Comparison of ENCODE assay signal across 8 cellular contexts in genomic region chr19:14089662-14090508, GRCh38. TPM values are rescaled to one million over a fixed set of nuclear protein-coding genes. Genes with fewer than 3 reads are reported as not detected.
DNase-seq lines count a peak whose midpoint lies in the region; ATAC-seq and TF ChIP-seq lines count a peak whose summit lies in the region.

No MANE protein-coding gene starts in this region.

- H3K27me3 ChIP-seq in colonic mucosa, result no peaks in the 10 kb centered on the region

- H3K36me3 ChIP-seq in colonic mucosa, result no peaks in the 10 kb centered on the region

- intact Hi-C loops in colonic mucosa (cut with DNase I), result no loop called here

- peak; percentile 16 for ATAC-seq in left lobe of liver

- no peaks in the 10 kb centered on the region for H3K9me3 ChIP-seq in colonic mucosa

- peak overlapping the region; percentile 3 to 56 for H3K9ac ChIP-seq in colonic mucosa (ENCODE audit: low read depth in 2 of 2, low read length in 2 of 2)

- peak overlapping the region; percentile 60 for H3K27ac ChIP-seq in colonic mucosa

- no peaks in the 10 kb centered on the region for H3K4me1 ChIP-seq in colonic mucosa

- DNase-seq in NCI-H345 (lab: John Stamatoyannopoulos, UW), result peak; percentile 25
- DNase-seq in NCI-H345 treated with DMSO at 0.1 percent for 48 hours (lab: John Stamatoyannopoulos, UW; ENCODE audit: unreplicated experiment), result no peak
- peak; percentile 76 for DNase-seq in HuH-7.5 (ENCODE audit: low spot score)
- no peak for DNase-seq in colonic mucosa
- DNase-seq in left lobe of liver (ENCODE audit: low spot score), result peak; percentile 62
- peak; percentile 64 for DNase-seq in stimulated activated CD8-positive, alpha-beta memory T cell treated with anti-CD3 and anti-CD28 coated beads, Interleukin-4, amount 100 ng/mL, for 48 hours
- no peak for DNase-seq in ureter (ENCODE audit: low spot score)

- peak overlapping the region; percentile 57 for H3K4me3 ChIP-seq in WI38 (ENCODE audit: low read depth, low read length)
- H3K4me3 ChIP-seq in colonic mucosa, result peak overlapping the region; percentile 48

- no peak for TF ChIP-seq CTCF in WI38 (IDR thresholded peaks at IDR 0.05; ENCODE audit: low read depth, low read length)
- no peak for TF ChIP-seq CTCF in colonic mucosa (IDR thresholded peaks at IDR 0.05)

RNA-seq across cellular contexts. Expression of gene SAMD1, which starts 0.7 kb away (rescaled TPM):
- total RNA-seq in colonic mucosa, result 10 to 100 TPM; 52.9 to 91.3 TPM
- 19.1 TPM for total RNA-seq in left lobe of liver
- 24.3 TPM for total RNA-seq in ureter

RNA-seq across cellular contexts. Expression of gene C19orf67, which starts 4.3 kb away (rescaled TPM):
- total RNA-seq in colonic mucosa, result under 1 TPM in 1 of 2 donors, not detected in 1; 0.19 TPM
- total RNA-seq in left lobe of liver, result not detected
- not detected for total RNA-seq in ureter

RNA-seq across cellular contexts. Expression of gene MISP3, which starts 17.3 kb away (rescaled TPM):
- total RNA-seq in colonic mucosa, result 10 to 100 TPM; 32.7 to 50.0 TPM
- 15.2 TPM for total RNA-seq in left lobe of liver
- 4.3 TPM for total RNA-seq in ureter

RNA-seq across cellular contexts. Expression of gene PRKACA, which starts 27.7 kb away (rescaled TPM):
- total RNA-seq in colonic mucosa, result 10 to 100 TPM; 71.0 to 89.3 TPM
- 78.4 TPM for total RNA-seq in left lobe of liver
- 89.3 TPM for total RNA-seq in ureter

RNA-seq across cellular contexts. Expression of gene PALM3, which starts 28.0 kb away (rescaled TPM):
- total RNA-seq in colonic mucosa, result 1 to 10 TPM in 1 of 2 donors, under 1 TPM in 1; 0.37 to 1.6 TPM
- 42.7 TPM for total RNA-seq in left lobe of liver
- total RNA-seq in ureter, result 24.1 TPM

Comparison
In these comparisons a context has a peak if more than half of its experiments do, and no peak if none do; other contexts are left out.
1. DNase-seq: peak in NCI-H345 (single experiment), HuH-7.5 (single experiment), left lobe of liver (single experiment) and stimulated activated CD8-positive, alpha-beta memory T cell treated with anti-CD3 and anti-CD28 coated beads, Interleukin-4, amount 100 ng/mL, for 48 hours (single experiment); none in NCI-H345 treated with DMSO at 0.1 percent for 48 hours (single experiment), colonic mucosa (single experiment) and ureter (single experiment).